Comparison of ENCODE assay signal across 9 cellular contexts in genomic region chr22:40853961-40854360, GRCh38. TPM values are rescaled to one million over a fixed set of nuclear protein-coding genes. Genes with fewer than 3 reads are reported as not detected.
DNase-seq lines count a peak whose midpoint lies in the region; TF ChIP-seq lines count a peak whose summit lies in the region.
"Had no signal": no experiment of that assay in that cellular context is flagged by ENCODE, and none has a peak within 500 bp of the region (broad histone marks: within the 10 kb centered on the region; RNA-seq: fewer than 3 reads in every experiment).

No MANE protein-coding gene starts in this region.

- H3K9me3 ChIP-seq in OCI-LY3 (ENCODE audit: insufficient read depth, low read length): no peaks in the 10 kb centered on the region
- H3K9me3 ChIP-seq: mucosa of descending colon, SJSA1 had no signal

- DNase-seq in epithelial cell of proximal tubule (ENCODE audit: low read depth) (no peak), retinal pigment epithelial cell (ENCODE audit: low read depth) (no peak), retina (no peak), NCI-H774 (lab: John Stamatoyannopoulos, UW) (no peak), AML-193 (lab: John Stamatoyannopoulos, UW) (no peak)
- DNase-seq: mucosa of descending colon had no signal

- H3K4me3 ChIP-seq in GM08714 (ENCODE audit: low read length) (peak overlapping the region; percentile 10; the same call in 1 of the 2 replicates), OCI-LY3 (ENCODE audit: low read length) (0 out of 2 replicates have a peak overlapping the region, but pooled peaks have one; percentile 8), epithelial cell of proximal tubule (ENCODE audit: low read depth, low read length) (peak overlapping the region; percentile 95), retinal pigment epithelial cell (ENCODE audit: low read length) (peak overlapping the region; percentile 85)
- H3K4me3 ChIP-seq: mucosa of descending colon, SJSA1 had no signal

- H3K4me1 ChIP-seq in OCI-LY3 (ENCODE audit: low read length): peaks cover 32% of the 10 kb centered on the region

- H3K79me2 ChIP-seq in OCI-LY3 (ENCODE audit: low read length): peaks cover 89% of the 10 kb centered on the region

- H3K36me3 ChIP-seq in OCI-LY3 (replicated peaks; ENCODE audit: low read depth, low read length): peaks cover 16% of the 10 kb centered on the region

- no peak overlapping the region for H3K9ac ChIP-seq in OCI-LY3 (ENCODE audit: low read length)

- H2AFZ ChIP-seq in OCI-LY3 (ENCODE audit: low read depth, low read length): no peak overlapping the region

- H3K27ac ChIP-seq in OCI-LY3 (ENCODE audit: low read length): no peak overlapping the region
- H3K27ac ChIP-seq: SJSA1 had no signal

- H4K20me1 ChIP-seq in OCI-LY3 (ENCODE audit: insufficient read depth, low read length): peaks cover 14% of the 10 kb centered on the region; the same call in 1 of the 2 replicates

- H3K27me3 ChIP-seq in OCI-LY3 (ENCODE audit: low read depth, low read length): no peaks in the 10 kb centered on the region
- H3K27me3 ChIP-seq: SJSA1 had no signal

- TF ChIP-seq CTCF in OCI-LY3 (IDR thresholded peaks at IDR 0.05; ENCODE audit: low read depth, low read length): no peak
- TF ChIP-seq CTCF in epithelial cell of proximal tubule (conservative IDR thresholded peaks at IDR 0.05; ENCODE audit: low read depth, low read length): no peak
- TF ChIP-seq CTCF in retinal pigment epithelial cell (conservative IDR thresholded peaks at IDR 0.05; ENCODE audit: low read depth, low read length): no peak

- peak overlapping the region; percentile 94 for H3K4me2 ChIP-seq in OCI-LY3 (ENCODE audit: low read length)

RNA-seq across cellular contexts. Expression of gene ST13, which starts 2.5 kb away (rescaled TPM):
- total RNA-seq in epithelial cell of proximal tubule: 126 and 159 TPM in 2 replicates

RNA-seq across cellular contexts. Expression of gene XPNPEP3, which starts 3.0 kb away (rescaled TPM):
- 7.1 and 9.1 TPM in 2 replicates for total RNA-seq in epithelial cell of proximal tubule

RNA-seq across cellular contexts. Expression of gene DNAJB7, which starts 8.0 kb away (rescaled TPM):
- total RNA-seq in epithelial cell of proximal tubule: not detected in 2 replicates
- total RNA-seq: SJSA1 had no signal

RNA-seq across cellular contexts. Expression of gene SLC25A17, which starts 34.8 kb away (rescaled TPM):
- 16.3 and 29.6 TPM in 2 replicates for total RNA-seq in epithelial cell of proximal tubule

Comparison
In these comparisons a context has a peak if more than half of its experiments do, and no peak if none do; other contexts are left out.
1. H3K4me3 ChIP-seq: peak in every context shown above with its lines; median percentile 95 in epithelial cell of proximal tubule; 85 in retinal pigment epithelial cell; 10 in GM08714; 8 in OCI-LY3.